Comparison of ENCODE assay signal across 1 cellular context in genomic region chr2:72077702-72078169, GRCh38.
TF ChIP-seq lines count a peak whose summit lies in the region.

No MANE protein-coding gene starts in this region.

TF ChIP-seq in HepG2, 621 proteins besides CTCF, POLR2A, EP300 and RAD21 (continued from another document and continues in another):
- TF ChIP-seq ZBTB40 (IDR thresholded peaks at IDR 0.05), result no peak
- TF ChIP-seq ZBTB40 (CRISPR knock-in tag; IDR thresholded peaks at IDR 0.05), result no peak; the same call in 1 of the 2 replicates
- no peak for TF ChIP-seq GABPA (IDR thresholded peaks at IDR 0.05; ENCODE audit: low read depth, low read length)
- TF ChIP-seq GABPA (CRISPR knock-in tag; IDR thresholded peaks at IDR 0.05; ENCODE audit: low read depth), result peak; percentile 56; the same call in 1 of the 2 replicates
- no peak for TF ChIP-seq ZNF570 (CRISPR knock-in tag; IDR thresholded peaks at IDR 0.05; ENCODE audit: borderline replicate concordance)
- 0 out of 2 replicates have a peak, but pooled peaks have one; percentile 16 for TF ChIP-seq MAZ (IDR thresholded peaks at IDR 0.05; ENCODE audit: borderline replicate concordance, low read depth, low read length)
- TF ChIP-seq MAZ (CRISPR knock-in tag; IDR thresholded peaks at IDR 0.05; ENCODE audit: low read depth), result no peak
- peak; percentile 24; the same call in 1 of the 2 replicates for TF ChIP-seq MEIS2 (CRISPR knock-in tag; IDR thresholded peaks at IDR 0.05)
- TF ChIP-seq NONO (IDR thresholded peaks at IDR 0.05), result no peak
- peak; percentile 86 for TF ChIP-seq NONO (CRISPR knock-in tag; conservative IDR thresholded peaks at IDR 0.05)
- 0 out of 2 replicates have a peak, but pooled peaks have one; percentile 38 for TF ChIP-seq ZNF317 (CRISPR knock-in tag; IDR thresholded peaks at IDR 0.05)
- TF ChIP-seq SKI (IDR thresholded peaks at IDR 0.05; ENCODE audit: partially characterized antibody), result peak; percentile 72
- no peak for TF ChIP-seq STAT6 (CRISPR knock-in tag; IDR thresholded peaks at IDR 0.05; ENCODE audit: borderline replicate concordance)
- TF ChIP-seq ZNF589 (CRISPR knock-in tag; conservative IDR thresholded peaks at IDR 0.05), result peak; percentile 77; the same call in 1 of the 2 replicates
- TF ChIP-seq MED13 (CRISPR knock-in tag; IDR thresholded peaks at IDR 0.05), result peak; percentile 73; the same call in 1 of the 2 replicates
- no peak for TF ChIP-seq NFE2L2 (IDR thresholded peaks at IDR 0.05; ENCODE audit: low read length)
- no peak for TF ChIP-seq ZNF180 (CRISPR knock-in tag; IDR thresholded peaks at IDR 0.05; ENCODE audit: borderline replicate concordance, low read depth)
- no peak for TF ChIP-seq TAF15 (IDR thresholded peaks at IDR 0.05; ENCODE audit: low read depth, low read length, poor library complexity, severe bottlenecking)
- TF ChIP-seq MTERF4 (CRISPR knock-in tag; IDR thresholded peaks at IDR 0.05), result no peak
- TF ChIP-seq CSRNP2 (CRISPR knock-in tag; conservative IDR thresholded peaks at IDR 0.05; ENCODE audit: low read depth), result no peak
- no peak for TF ChIP-seq ZNF704 (CRISPR knock-in tag; IDR thresholded peaks at IDR 0.05; ENCODE audit: borderline replicate concordance)
- TF ChIP-seq ZGPAT (CRISPR knock-in tag; IDR thresholded peaks at IDR 0.05), result peak; percentile 97
- TF ChIP-seq ZBTB42 (CRISPR knock-in tag; IDR thresholded peaks at IDR 0.05), result no peak
- TF ChIP-seq HNRNPK (IDR thresholded peaks at IDR 0.05; ENCODE audit: low read depth, low read length, poor library complexity, severe bottlenecking), result no peak
- TF ChIP-seq HMGXB4 (CRISPR knock-in tag; IDR thresholded peaks at IDR 0.05; ENCODE audit: borderline replicate concordance in 1 of 2, low read depth in 1 of 2), result peak; percentile 39 to 73; a peak in 2 of 4 replicates
- no peak for TF ChIP-seq ZBTB14 (CRISPR knock-in tag; IDR thresholded peaks at IDR 0.05)
- TF ChIP-seq HES4 (CRISPR knock-in tag; IDR thresholded peaks at IDR 0.05; ENCODE audit: borderline replicate concordance), result no peak
- TF ChIP-seq ZFP36L2 (CRISPR knock-in tag; IDR thresholded peaks at IDR 0.05), result no peak
- no peak for TF ChIP-seq ZNF766 (CRISPR knock-in tag; IDR thresholded peaks at IDR 0.05; ENCODE audit: borderline replicate concordance)
- TF ChIP-seq ZMYM3 (CRISPR knock-in tag; IDR thresholded peaks at IDR 0.05), result no peak
- no peak for TF ChIP-seq REL (CRISPR knock-in tag; conservative IDR thresholded peaks at IDR 0.05)
- peak; percentile 71; the same call in 1 of the 2 replicates for TF ChIP-seq GFI1 (CRISPR knock-in tag; IDR thresholded peaks at IDR 0.05; ENCODE audit: borderline replicate concordance)
- no peak for TF ChIP-seq ZFY (CRISPR knock-in tag; IDR thresholded peaks at IDR 0.05)
- no peak for TF ChIP-seq SNAI1 (CRISPR knock-in tag; IDR thresholded peaks at IDR 0.05; ENCODE audit: borderline replicate concordance)
- TF ChIP-seq CBX5 (CRISPR knock-in tag; IDR thresholded peaks at IDR 0.05; ENCODE audit: borderline replicate concordance), result no peak
- TF ChIP-seq ZNF883 (CRISPR knock-in tag; IDR thresholded peaks at IDR 0.05; ENCODE audit: not compliant biosample characterization), result no peak
